9 cellular contexts compared by ENCODE assay signal in the genomic region with DNA sequence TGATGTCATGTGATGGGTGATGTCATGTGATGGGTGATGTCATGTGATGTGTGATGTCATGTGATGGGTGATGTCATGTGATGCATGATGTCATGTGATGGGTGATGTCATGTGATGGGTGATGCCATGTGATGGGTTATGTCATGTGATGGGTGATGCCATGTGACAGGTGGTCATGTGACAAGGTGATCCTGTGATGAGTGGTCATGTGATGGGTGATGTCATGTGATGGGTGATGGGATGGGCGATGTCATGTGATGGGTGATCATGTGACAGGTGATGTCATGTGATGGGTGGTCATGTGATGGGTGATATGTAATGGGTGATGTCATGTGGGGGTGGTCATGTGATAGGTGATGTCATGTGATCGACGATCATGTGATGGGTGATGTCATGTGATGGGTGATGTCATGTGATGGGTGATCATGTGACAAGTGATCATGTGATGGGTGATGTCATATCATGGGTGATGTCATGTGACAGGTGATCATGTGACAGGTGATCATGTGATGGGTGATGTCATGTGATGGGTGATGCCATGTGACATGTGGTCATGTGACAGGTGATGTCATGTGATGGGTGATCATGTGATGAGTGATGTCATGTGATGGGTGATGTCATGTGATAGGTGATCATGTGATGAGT. TPM values are rescaled to one million over a fixed set of nuclear protein-coding genes. Genes with fewer than 3 reads are reported as not detected.
DNase-seq lines count a peak whose midpoint lies in the region; ATAC-seq, FAIRE-seq and TF ChIP-seq lines count a peak whose summit lies in the region.
"Had no signal": no experiment of that assay in that cellular context is flagged by ENCODE, and none has a peak within 500 bp of the region (broad histone marks: within the 10 kb centered on the region; RNA-seq: fewer than 3 reads in every experiment).

No MANE protein-coding gene starts in this region.

- H3K27ac ChIP-seq in CD4-positive, CD25-positive, alpha-beta regulatory T cell (ENCODE audit: insufficient read depth, low read length, poor library complexity, severe bottlenecking) = no peak overlapping the region
- no peak overlapping the region for H3K27ac ChIP-seq in HL-60 (replicated peaks)
- no peak overlapping the region for H3K27ac ChIP-seq in endothelial cell of umbilical vein (ENCODE audit: insufficient read depth, low read depth, low read length)
- no peak overlapping the region for H3K27ac ChIP-seq in aorta (ENCODE audit: low read depth in 1 of 2, low read length in 2 of 2)

- no peaks in the 10 kb centered on the region for H3K9me1 ChIP-seq in endothelial cell of umbilical vein (replicated peaks; ENCODE audit: control insufficient read depth, extremely low read depth, insufficient read depth, low read length)

- H3K4me2 ChIP-seq in endothelial cell of umbilical vein (ENCODE audit: insufficient read depth, low read length) = no peak overlapping the region

- H4K20me1 ChIP-seq in endothelial cell of umbilical vein (replicated peaks; ENCODE audit: control insufficient read depth, extremely low read depth, insufficient read depth, low read length) = no peaks in the 10 kb centered on the region

- no peaks in the 10 kb centered on the region for H3K36me3 ChIP-seq in CD4-positive, CD25-positive, alpha-beta regulatory T cell (ENCODE audit: control insufficient read depth, insufficient read depth, low read length)
- no peaks in the 10 kb centered on the region for H3K36me3 ChIP-seq in endothelial cell of umbilical vein (ENCODE audit: control insufficient read depth in 2 of 2, extremely low read depth in 1 of 2, insufficient read depth in 2 of 2, low read length in 2 of 2)
- H3K36me3 ChIP-seq in aorta (ENCODE audit: control insufficient read depth in 1 of 2, insufficient read depth in 2 of 2, low read length in 1 of 2) = no peaks in the 10 kb centered on the region

- no peaks in the 10 kb centered on the region for H3K4me1 ChIP-seq in CD4-positive, CD25-positive, alpha-beta regulatory T cell (ENCODE audit: control insufficient read depth, insufficient read depth, low read length, poor library complexity, severe bottlenecking)
- H3K4me1 ChIP-seq in endothelial cell of umbilical vein (ENCODE audit: control insufficient read depth, extremely low read depth, insufficient read depth, low read length) = no peaks in the 10 kb centered on the region
- H3K4me1 ChIP-seq in aorta (ENCODE audit: control insufficient read depth in 1 of 2, insufficient read depth in 2 of 2, low read length in 2 of 2) = no peaks in the 10 kb centered on the region
- H3K4me1 ChIP-seq: body of pancreas had no signal

- H3K4me3 ChIP-seq in CD4-positive, CD25-positive, alpha-beta regulatory T cell (ENCODE audit: low read depth, low read length) = no peak overlapping the region
- no peak overlapping the region for H3K4me3 ChIP-seq in HL-60 (replicated peaks; ENCODE audit: insufficient read depth, low read length)
- no peak overlapping the region for H3K4me3 ChIP-seq in endothelial cell of umbilical vein (replicated peaks in 1 of 3; ENCODE audit: insufficient read depth in 1 of 3, low read depth in 1 of 3, low read length in 3 of 3)
- no peak overlapping the region for H3K4me3 ChIP-seq in aorta (ENCODE audit: low read length in 2 of 2)
- H3K4me3 ChIP-seq: body of pancreas had no signal

- peaks cover 6% of the 10 kb centered on the region for H3K27me3 ChIP-seq in CD4-positive, CD25-positive, alpha-beta regulatory T cell (ENCODE audit: control insufficient read depth, insufficient read depth, low read length)
- no peaks in the 10 kb centered on the region for H3K27me3 ChIP-seq in HL-60 (ENCODE audit: insufficient read depth, poor library complexity, severe bottlenecking)
- no peaks in the 10 kb centered on the region for H3K27me3 ChIP-seq in endothelial cell of umbilical vein (ENCODE audit: control insufficient read depth in 2 of 2, insufficient read depth in 2 of 2, low read length in 2 of 2)
- H3K27me3 ChIP-seq in aorta (ENCODE audit: control insufficient read depth in 1 of 2, insufficient read depth in 2 of 2, low read length in 1 of 2) = no peaks in the 10 kb centered on the region
- H3K27me3 ChIP-seq: body of pancreas had no signal

- H3K9me3 ChIP-seq in CD4-positive, CD25-positive, alpha-beta regulatory T cell (ENCODE audit: control insufficient read depth in 2 of 2, low read length in 2 of 2) = peaks cover 0 to 3% of the 10 kb centered on the region in 2 experiments
- H3K9me3 ChIP-seq in endothelial cell of umbilical vein (replicated peaks; ENCODE audit: control insufficient read depth, insufficient read depth, low read length) (no peaks in the 10 kb centered on the region), aorta (ENCODE audit: control insufficient read depth, low read length) (no peaks in the 10 kb centered on the region)

- H3K4me3 Mint-ChIP-seq in CD4-positive, CD25-positive, alpha-beta regulatory T cell = peak overlapping the region; percentile 48 to 93 (median 76)
- no peak overlapping the region for H3K4me3 Mint-ChIP-seq in WTC11

- CTCF ChIA-PET in WTC11 (lab: Charles Lee) = interaction anchor here (1.0 kb wide), 1 partner anchor 135 kb away, joined by 3 read pairs; no protein-coding TSS in a partner anchor
- CTCF ChIA-PET in endothelial cell of umbilical vein (lab: Charles Lee) = no interaction called here

- dilution Hi-C loops in endothelial cell of umbilical vein (cut with MboI; ENCODE audit: extremely low pct_ligation_motif_present, low sequenced_read_pairs) = no loop called here

- BruUV-seq in endothelial cell of umbilical vein (replicated peaks; lab: Mats Ljungman, UMichigan) = no TSS peak

- intact Hi-C loops in endothelial cell of umbilical vein (cut with micrococcal nuclease) = no loop called here
- intact Hi-C loops in aorta (cut with DNase I) = no loop called here

- no peaks in the 10 kb centered on the region for H3K79me2 ChIP-seq in endothelial cell of umbilical vein (ENCODE audit: control insufficient read depth, insufficient read depth, low read length)

- WGBS in aorta, 2 donors = 16 to 94% methylated on average over 3 of the region's 3 CpGs

- FAIRE-seq in endothelial cell of umbilical vein (lab: Jason Lieb, UNC) = no peak

- no peak overlapping the region for H2AFZ ChIP-seq in endothelial cell of umbilical vein (ENCODE audit: low read depth, low read length)

- peaks cover 0 to 4% (median 1%) of the 10 kb centered on the region in 4 donors for H3K4me1 Mint-ChIP-seq in CD4-positive, CD25-positive, alpha-beta regulatory T cell
- H3K4me1 Mint-ChIP-seq in WTC11 = no peaks in the 10 kb centered on the region

- TF ChIP-seq CTCF in HL-60 (IDR thresholded peaks at IDR 0.05; ENCODE audit: insufficient read depth, low read length) (no peak), WTC11 (IDR thresholded peaks at IDR 0.05) (no peak), endothelial cell of umbilical vein (IDR thresholded peaks at IDR 0.05; ENCODE audit: extremely low read depth in 1 of 2, insufficient read depth in 1 of 2, low read depth in 1 of 2, low read length in 2 of 2) (no peak)

- no peak overlapping the region for H3K9ac ChIP-seq in endothelial cell of umbilical vein (replicated peaks; ENCODE audit: extremely low read depth, insufficient read depth, low read length)

- peak overlapping the region; percentile 27 to 94 (median 67) for H3K27ac Mint-ChIP-seq in CD4-positive, CD25-positive, alpha-beta regulatory T cell
- peak overlapping the region; percentile 94 for H3K27ac Mint-ChIP-seq in WTC11

- peak; percentile 24 to 57 (median 43) for DNase-seq in CD4-positive, CD25-positive, alpha-beta regulatory T cell
- DNase-seq in HL-60 (ENCODE audit: low read depth in 1 of 2, low spot score in 1 of 2) (peak; percentile 17 to 69), WTC11 (ENCODE audit: low spot score) (no peak), endothelial cell of umbilical vein (ENCODE audit: low read depth, low spot score) (peak; percentile 31), NCI-H748 (lab: John Stamatoyannopoulos, UW; ENCODE audit: unreplicated experiment) (no peak), aorta (no peak)
- DNase-seq in stimulated activated CD4-positive, alpha-beta T cell treated with anti-CD3 and anti-CD28 coated beads, Interleukin-2, amount 100 ng/mL, for 24 hours = peak; percentile 35 to 36

- ATAC-seq in CD4-positive, CD25-positive, alpha-beta regulatory T cell (ENCODE audit: low read depth in 2 of 2) = peak; percentile 25 to 41
- ATAC-seq in WTC11 (no peak), aorta (ENCODE audit: low FRiP score) (no peak), HG03521 (IDR thresholded peaks at IDR 0.05; ENCODE audit: unreplicated experiment) (no peak)
- ATAC-seq: body of pancreas had no signal

- H3K27me3 Mint-ChIP-seq in CD4-positive, CD25-positive, alpha-beta regulatory T cell = peaks cover 40% of the 10 kb centered on the region
- peaks cover 30% of the 10 kb centered on the region for H3K27me3 Mint-ChIP-seq in WTC11 (ENCODE audit: low read depth)

- H3K9me3 Mint-ChIP-seq in CD4-positive, CD25-positive, alpha-beta regulatory T cell = peaks cover 0 to 20% (median 8%) of the 10 kb centered on the region in 7 donors
- H3K9me3 Mint-ChIP-seq in WTC11 = peaks cover 46% of the 10 kb centered on the region

- TF ChIP-seq POLR2A in endothelial cell of umbilical vein (IDR thresholded peaks at IDR 0.05; ENCODE audit: low read depth, low read length) = no peak

- POLR2A ChIA-PET in WTC11 (lab: Charles Lee) (no interaction called here), endothelial cell of umbilical vein (lab: Charles Lee) (no interaction called here)

- H3K36me3 Mint-ChIP-seq in CD4-positive, CD25-positive, alpha-beta regulatory T cell = peaks cover 9% of the 10 kb centered on the region
- H3K36me3 Mint-ChIP-seq in WTC11 = peaks cover 19% of the 10 kb centered on the region

RNA-seq across cellular contexts. Expression of a gene that starts 17.2 kb away (rescaled TPM):
- total RNA-seq in CD4-positive, CD25-positive, alpha-beta regulatory T cell = not detected
- not detected for polyA plus RNA-seq in CD4-positive, CD25-positive, alpha-beta regulatory T cell
- total RNA-seq in WTC11 (2021) = not detected in 3 replicates
- total RNA-seq in endothelial cell of umbilical vein = not detected in 2 replicates
- not detected in 2 replicates for polyA plus RNA-seq in endothelial cell of umbilical vein
- not detected in 2 replicates for polyA plus RNA-seq in endothelial cell of umbilical vein (2011; cell fraction: cytosol; rRNA removed)
- not detected in 2 replicates for polyA plus RNA-seq in endothelial cell of umbilical vein (2011; cell fraction: nucleus; rRNA removed)
- polyA plus RNA-seq in endothelial cell of umbilical vein (2012) = not detected in 2 replicates
- polyA minus RNA-seq in endothelial cell of umbilical vein = not detected in 2 replicates
- not detected for polyA minus RNA-seq in endothelial cell of umbilical vein (2011; cell fraction: cytosol; rRNA and poly(A)+ RNA removed)
- polyA minus RNA-seq in endothelial cell of umbilical vein (2011; cell fraction: nucleus; rRNA and poly(A)+ RNA removed) = not detected in 2 replicates
- total RNA-seq in aorta = 1 to 10 TPM; 1.3 to 1.6 TPM
- polyA plus RNA-seq in aorta = 1 to 10 TPM in 1 of 2 donors, not detected in 1; 1.1 TPM
- total RNA-seq: body of pancreas had no signal

RNA-seq across cellular contexts. Expression of a gene that starts 31.8 kb away (rescaled TPM):
- not detected for total RNA-seq in CD4-positive, CD25-positive, alpha-beta regulatory T cell
- under 1 TPM in 1 of 4 donors, not detected in 3; 0.15 TPM for polyA plus RNA-seq in CD4-positive, CD25-positive, alpha-beta regulatory T cell
- not detected in 3 replicates for total RNA-seq in WTC11 (2021)
- not detected in 2 replicates for total RNA-seq in endothelial cell of umbilical vein
- polyA plus RNA-seq in endothelial cell of umbilical vein = not detected in 2 replicates
- not detected in 2 replicates for polyA plus RNA-seq in endothelial cell of umbilical vein (2011; cell fraction: cytosol; rRNA removed)
- polyA plus RNA-seq in endothelial cell of umbilical vein (2011; cell fraction: nucleus; rRNA removed) = not detected in 2 replicates
- 0.14 TPM in 1 of 2 replicates, not detected in the other for polyA plus RNA-seq in endothelial cell of umbilical vein (2012)
- polyA minus RNA-seq in endothelial cell of umbilical vein = not detected in 2 replicates
- not detected for polyA minus RNA-seq in endothelial cell of umbilical vein (2011; cell fraction: cytosol; rRNA and poly(A)+ RNA removed)
- not detected in 2 replicates for polyA minus RNA-seq in endothelial cell of umbilical vein (2011; cell fraction: nucleus; rRNA and poly(A)+ RNA removed)
- 1 to 10 TPM; 2.2 to 2.9 TPM for total RNA-seq in aorta
- under 1 TPM; 0.28 to 0.88 TPM for polyA plus RNA-seq in aorta

RNA-seq across cellular contexts. Expression of a gene that starts 47.7 kb away (rescaled TPM):
- 4.8 TPM for total RNA-seq in CD4-positive, CD25-positive, alpha-beta regulatory T cell
- 1 to 10 TPM in 3 of 4 donors, under 1 TPM in 1; 0.39 to 3.0 (median 2.1) TPM for polyA plus RNA-seq in CD4-positive, CD25-positive, alpha-beta regulatory T cell
- 1.1 to 2.0 TPM (median 1.7 TPM) in 3 replicates for total RNA-seq in WTC11 (2021)
- total RNA-seq in endothelial cell of umbilical vein = not detected in 2 replicates
- not detected in 2 replicates for polyA plus RNA-seq in endothelial cell of umbilical vein
- polyA plus RNA-seq in endothelial cell of umbilical vein (2011; cell fraction: cytosol; rRNA removed) = not detected in 2 replicates
- not detected in 2 replicates for polyA plus RNA-seq in endothelial cell of umbilical vein (2011; cell fraction: nucleus; rRNA removed)
- polyA plus RNA-seq in endothelial cell of umbilical vein (2012) = not detected in 2 replicates
- polyA minus RNA-seq in endothelial cell of umbilical vein = 0.49 and 0.53 TPM in 2 replicates
- polyA minus RNA-seq in endothelial cell of umbilical vein (2011; cell fraction: cytosol; rRNA and poly(A)+ RNA removed) = not detected
- polyA minus RNA-seq in endothelial cell of umbilical vein (2011; cell fraction: nucleus; rRNA and poly(A)+ RNA removed) = not detected in 2 replicates
- 10 to 100 TPM; 10.3 to 10.4 TPM for total RNA-seq in aorta
- polyA plus RNA-seq in aorta = 1 to 10 TPM; 2.6 to 9.1 TPM

RNA-seq across cellular contexts. Expression of a gene that starts 53.2 kb away (rescaled TPM):
- total RNA-seq in CD4-positive, CD25-positive, alpha-beta regulatory T cell = not detected
- under 1 TPM in 1 of 4 donors, not detected in 3; 0.37 TPM for polyA plus RNA-seq in CD4-positive, CD25-positive, alpha-beta regulatory T cell
- total RNA-seq in WTC11 (2021) (not detected in 3 replicates), endothelial cell of umbilical vein (not detected in 2 replicates), aorta (not detected)
- polyA plus RNA-seq in endothelial cell of umbilical vein (not detected in 2 replicates), aorta (not detected)
- polyA plus RNA-seq in endothelial cell of umbilical vein (2011; cell fraction: cytosol; rRNA removed) = not detected in 2 replicates
- polyA plus RNA-seq in endothelial cell of umbilical vein (2011; cell fraction: nucleus; rRNA removed) = not detected in 2 replicates
- not detected in 2 replicates for polyA plus RNA-seq in endothelial cell of umbilical vein (2012)
- polyA minus RNA-seq in endothelial cell of umbilical vein = not detected in 2 replicates
- polyA minus RNA-seq in endothelial cell of umbilical vein (2011; cell fraction: cytosol; rRNA and poly(A)+ RNA removed) = not detected
- polyA minus RNA-seq in endothelial cell of umbilical vein (2011; cell fraction: nucleus; rRNA and poly(A)+ RNA removed) = not detected in 2 replicates
- total RNA-seq: body of pancreas had no signal

Comparison
In these comparisons a context has a peak if more than half of its experiments do, and no peak if none do; other contexts are left out.
1. ATAC-seq: peak in CD4-positive, CD25-positive, alpha-beta regulatory T cell (2 of 2); none in WTC11 (single experiment), aorta (single experiment) and HG03521 (single experiment).
2. DNase-seq: peak in CD4-positive, CD25-positive, alpha-beta regulatory T cell (3 of 3), HL-60 (2 of 2), endothelial cell of umbilical vein (single experiment) and stimulated activated CD4-positive, alpha-beta T cell treated with anti-CD3 and anti-CD28 coated beads, Interleukin-2, amount 100 ng/mL, for 24 hours (2 of 2); none in WTC11 (single experiment), NCI-H748 (single experiment) and aorta (0 of 2).